8 cellular contexts compared by ENCODE assay signal in the genomic region with DNA sequence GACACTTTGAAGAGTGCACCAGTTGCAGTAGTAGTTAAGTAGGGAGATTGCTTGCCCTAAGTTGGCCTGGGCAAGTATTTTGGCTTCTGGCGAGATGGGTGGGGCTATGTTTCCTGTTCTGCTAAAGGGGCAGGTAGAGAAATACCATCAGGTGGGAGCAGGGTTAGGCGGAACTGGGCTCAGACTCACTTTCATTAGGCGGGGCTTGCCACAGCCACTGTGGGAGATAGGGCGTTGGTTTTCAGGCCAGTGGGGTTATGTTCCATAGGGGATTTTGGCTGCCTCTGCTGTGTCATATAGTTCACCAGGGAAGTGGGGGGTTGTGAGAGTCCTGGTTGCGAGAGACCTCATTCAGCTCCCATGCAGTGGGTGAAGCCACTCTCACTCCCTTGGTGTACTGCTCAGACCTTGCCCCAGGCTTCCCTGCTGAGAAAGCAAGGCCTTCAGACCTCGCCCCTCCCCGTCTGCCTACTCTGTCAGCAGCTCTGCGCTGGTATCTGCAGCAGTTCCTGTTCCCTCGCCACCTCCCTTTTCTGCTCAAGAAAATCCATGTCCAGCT. TPM values are rescaled to one million over a fixed set of nuclear protein-coding genes. Genes with fewer than 3 reads are reported as not detected.
DNase-seq lines count a peak whose midpoint lies in the region; ATAC-seq and TF ChIP-seq lines count a peak whose summit lies in the region.

No MANE protein-coding gene starts in this region.

- H3K4me1 Mint-ChIP-seq in WTC11: peaks cover 44% of the 10 kb centered on the region

- no peak overlapping the region for H3K4me3 ChIP-seq in duodenal mucosa (ENCODE audit: low read depth in 1 of 2, low read length in 2 of 2)

- POLR2A ChIA-PET in WTC11 (lab: Charles Lee): no interaction called here

- no peak overlapping the region for H3K9ac ChIP-seq in duodenal mucosa (ENCODE audit: low read depth in 1 of 2, low read length in 2 of 2)

- H3K27ac Mint-ChIP-seq in WTC11: peak overlapping the region; percentile 90

- H3K36me3 Mint-ChIP-seq in WTC11: peaks cover 54% of the 10 kb centered on the region

- DNase-seq in WTC11 (ENCODE audit: low spot score) (peak; percentile 51), NCI-H2227 (lab: John Stamatoyannopoulos, UW; ENCODE audit: unreplicated experiment) (no peak), HCEC 1CT (no peak), glomerular visceral epithelial cell (ENCODE audit: extremely low spot score) (no peak)
- peak; percentile 44 to 65 (median 52) for DNase-seq in stimulated activated CD4-positive, alpha-beta T cell treated with anti-CD3 and anti-CD28 coated beads, Interleukin-12 subunit alpha, Interleukin-12 subunit beta, amount 100 ng/mL, for 48 hours (ENCODE audit: low read depth in 2 of 3, low spot score in 1 of 3)

- peaks cover 11% of the 10 kb centered on the region; the same call in 1 of the 2 replicates for H3K9me3 Mint-ChIP-seq in WTC11

- peak; percentile 90 for ATAC-seq in GM18517 (IDR thresholded peaks at IDR 0.05; ENCODE audit: unreplicated experiment)
- peak; percentile 92 for ATAC-seq in HG02852 (IDR thresholded peaks at IDR 0.05; ENCODE audit: unreplicated experiment)
- ATAC-seq in WTC11: peak; percentile 92

- H3K27me3 Mint-ChIP-seq in WTC11 (ENCODE audit: low read depth): no peaks in the 10 kb centered on the region

- peaks cover 0 to 8% of the 10 kb centered on the region in 2 donors for H3K9me3 ChIP-seq in duodenal mucosa (ENCODE audit: control insufficient read depth in 1 of 2, low read length in 2 of 2)

- CTCF ChIA-PET in WTC11 (lab: Charles Lee): no interaction called here

- peaks cover 0 to 16% of the 10 kb centered on the region in 2 donors for H3K36me3 ChIP-seq in duodenal mucosa (ENCODE audit: control insufficient read depth in 1 of 2, insufficient read depth in 2 of 2, low read length in 2 of 2)

- no peaks in the 10 kb centered on the region for H3K27me3 ChIP-seq in duodenal mucosa (ENCODE audit: control insufficient read depth in 1 of 2, insufficient read depth in 2 of 2, low read length in 2 of 2)

- H3K4me3 Mint-ChIP-seq in WTC11: no peak overlapping the region

- peaks cover 7 to 9% of the 10 kb centered on the region in 2 donors for H3K4me1 ChIP-seq in duodenal mucosa (ENCODE audit: control insufficient read depth in 1 of 2, insufficient read depth in 2 of 2, low read length in 2 of 2)

- peak overlapping the region; percentile 39 for H3K27ac ChIP-seq in duodenal mucosa (ENCODE audit: low read depth, low read length)

- no peak for TF ChIP-seq CTCF in WTC11 (IDR thresholded peaks at IDR 0.05)

TF ChIP-seq in WTC11, 78 proteins besides CTCF, POLR2A, EP300 and RAD21:
- no peak for TF ChIP-seq NR2C2 (CRISPR knock-in tag; IDR thresholded peaks at IDR 0.05)
- TF ChIP-seq ZBTB21 (CRISPR knock-in tag; IDR thresholded peaks at IDR 0.05; ENCODE audit: borderline replicate concordance): 0 out of 2 replicates have a peak, but pooled peaks have one; percentile 30

RNA-seq across cellular contexts. Expression of a gene that starts 43.3 kb away (rescaled TPM):
- 61.9 to 69.9 TPM (median 65.9 TPM) in 3 replicates for total RNA-seq in WTC11 (2021)

Comparison
In these comparisons a context has a peak if more than half of its experiments do, and no peak if none do; other contexts are left out.
1. DNase-seq: peak in WTC11 (single experiment) and stimulated activated CD4-positive, alpha-beta T cell treated with anti-CD3 and anti-CD28 coated beads, Interleukin-12 subunit alpha, Interleukin-12 subunit beta, amount 100 ng/mL, for 48 hours (3 of 3); none in NCI-H2227 (single experiment), HCEC 1CT (single experiment) and glomerular visceral epithelial cell (single experiment).
2. Peak in every context shown above with its lines, with median percentiles within 50 percentile points of each other: ATAC-seq.